In the genomic region with DNA sequence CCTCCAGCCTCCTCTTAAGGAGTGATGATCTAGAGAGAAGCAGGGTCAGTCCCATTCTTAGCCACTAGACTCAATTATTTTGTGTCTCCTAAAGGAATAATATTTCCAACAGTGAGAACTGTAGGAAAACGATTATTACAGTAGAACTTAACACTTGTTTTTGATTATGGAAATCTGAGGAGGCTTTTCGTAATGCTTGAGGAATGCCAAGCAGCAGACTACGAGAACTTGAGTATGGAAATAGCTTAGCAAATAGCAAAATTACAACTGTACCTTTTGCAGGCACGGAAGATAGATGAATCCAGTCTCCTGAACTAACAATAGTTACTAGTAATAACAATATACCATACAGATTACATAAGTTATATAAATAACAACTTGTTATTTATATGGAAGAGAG, we compare ENCODE assay signal across 12 cellular contexts. TPM values are rescaled to one million over a fixed set of nuclear protein-coding genes. Genes with fewer than 3 reads are reported as not detected.
DNase-seq lines count a peak whose midpoint lies in the region; ATAC-seq and TF ChIP-seq lines count a peak whose summit lies in the region.
"Had no signal": no experiment of that assay in that cellular context is flagged by ENCODE, and none has a peak within 500 bp of the region (broad histone marks: within the 10 kb centered on the region; RNA-seq: fewer than 3 reads in every experiment).

No MANE protein-coding gene starts in this region.

- H3K9me3 Mint-ChIP-seq in activated naive CD4-positive, alpha-beta T cell treated with anti-CD3 and anti-CD28 coated beads, Interleukin-2, amount 50 U/mL, for 24 hours, result no peaks in the 10 kb centered on the region
- peaks cover 0 to 11% of the 10 kb centered on the region in 2 donors for H3K9me3 Mint-ChIP-seq in activated naive CD4-positive, alpha-beta T cell treated with anti-CD3 and anti-CD28 coated beads, Interleukin-2, amount 50 U/mL, for 72 hours
- H3K9me3 Mint-ChIP-seq in type B pancreatic cell, result peaks cover 10% of the 10 kb centered on the region
- no peaks in the 10 kb centered on the region for H3K9me3 Mint-ChIP-seq in CD8-positive, alpha-beta T cell
- H3K9me3 Mint-ChIP-seq in activated T-helper 2 cell treated with anti-CD3 and anti-CD28 coated beads, Interferon-gamma antibody, Interleukin-2, Interleukin-4, amounts not matched to agents 10 μg/mL and 5 μg/mL and 100 μg/mL, durations not matched to agents 14 hours and 24 hours and 36 hours, result no peaks in the 10 kb centered on the region

- ATAC-seq in activated naive CD4-positive, alpha-beta T cell treated with anti-CD3 and anti-CD28 coated beads, Interleukin-2, amount 50 U/mL, for 72 hours, result no peak
- ATAC-seq in CD8-positive, alpha-beta T cell, result no peak
- ATAC-seq: left colon had no signal

- peak overlapping the region; percentile 42 for H3K4me3 Mint-ChIP-seq in activated naive CD4-positive, alpha-beta T cell treated with anti-CD3 and anti-CD28 coated beads, Interleukin-2, amount 50 U/mL, for 24 hours
- H3K4me3 Mint-ChIP-seq in type B pancreatic cell, result no peak overlapping the region
- no peak overlapping the region for H3K4me3 Mint-ChIP-seq in CD8-positive, alpha-beta T cell
- H3K4me3 Mint-ChIP-seq in activated T-helper 2 cell treated with anti-CD3 and anti-CD28 coated beads, Interferon-gamma antibody, Interleukin-2, Interleukin-4, amounts not matched to agents 10 μg/mL and 5 μg/mL and 100 μg/mL, durations not matched to agents 14 hours and 24 hours and 36 hours (ENCODE audit: low read depth), result no peak overlapping the region

- CTCF ChIA-PET in CD8-positive, alpha-beta T cell (lab: Charles Lee), result no interaction called here

- TF ChIP-seq CTCF in ascending aorta (IDR thresholded peaks at IDR 0.05), result no peak
- TF ChIP-seq CTCF in type B pancreatic cell (conservative IDR thresholded peaks at IDR 0.05), result no peak
- no peak for TF ChIP-seq CTCF in CD8-positive, alpha-beta T cell (IDR thresholded peaks at IDR 0.05)

- no peaks in the 10 kb centered on the region for H3K27me3 Mint-ChIP-seq in activated naive CD4-positive, alpha-beta T cell treated with anti-CD3 and anti-CD28 coated beads, Interleukin-2, amount 50 U/mL, for 24 hours
- H3K27me3 Mint-ChIP-seq in type B pancreatic cell, result no peaks in the 10 kb centered on the region
- no peaks in the 10 kb centered on the region for H3K27me3 Mint-ChIP-seq in CD8-positive, alpha-beta T cell (ENCODE audit: low read depth)
- no peaks in the 10 kb centered on the region for H3K27me3 Mint-ChIP-seq in activated T-helper 2 cell treated with anti-CD3 and anti-CD28 coated beads, Interferon-gamma antibody, Interleukin-2, Interleukin-4, amounts not matched to agents 10 μg/mL and 5 μg/mL and 100 μg/mL, durations not matched to agents 14 hours and 24 hours and 36 hours (ENCODE audit: low read depth)

- POLR2A ChIA-PET in CD8-positive, alpha-beta T cell (lab: Charles Lee), result interaction anchor here (1.2 kb wide), 1 partner anchor 17 kb away, joined by 3 read pairs; no protein-coding TSS in a partner anchor

- peaks cover 87% of the 10 kb centered on the region for H3K4me1 Mint-ChIP-seq in activated naive CD4-positive, alpha-beta T cell treated with anti-CD3 and anti-CD28 coated beads, Interleukin-2, amount 50 U/mL, for 24 hours
- H3K4me1 Mint-ChIP-seq in type B pancreatic cell (ENCODE audit: unreplicated experiment), result peaks cover 72% of the 10 kb centered on the region
- peaks cover 89% of the 10 kb centered on the region for H3K4me1 Mint-ChIP-seq in CD8-positive, alpha-beta T cell (ENCODE audit: low read depth)
- H3K4me1 Mint-ChIP-seq in activated T-helper 2 cell treated with anti-CD3 and anti-CD28 coated beads, Interferon-gamma antibody, Interleukin-2, Interleukin-4, amounts not matched to agents 10 μg/mL and 5 μg/mL and 100 μg/mL, durations not matched to agents 14 hours and 24 hours and 36 hours (ENCODE audit: low read depth), result peaks cover 70% of the 10 kb centered on the region

- H3K27ac Mint-ChIP-seq in activated naive CD4-positive, alpha-beta T cell treated with anti-CD3 and anti-CD28 coated beads, Interleukin-2, amount 50 U/mL, for 24 hours, result peak overlapping the region; percentile 74
- H3K27ac Mint-ChIP-seq in activated naive CD4-positive, alpha-beta T cell treated with anti-CD3 and anti-CD28 coated beads, Interleukin-2, amount 50 U/mL, for 72 hours, result no peak overlapping the region
- H3K27ac Mint-ChIP-seq in type B pancreatic cell, result peak overlapping the region; percentile 68
- H3K27ac Mint-ChIP-seq in CD8-positive, alpha-beta T cell, result no peak overlapping the region
- no peak overlapping the region for H3K27ac Mint-ChIP-seq in activated T-helper 2 cell treated with anti-CD3 and anti-CD28 coated beads, Interferon-gamma antibody, Interleukin-2, Interleukin-4, amounts not matched to agents 10 μg/mL and 5 μg/mL and 100 μg/mL, durations not matched to agents 14 hours and 24 hours and 36 hours

- H3K36me3 Mint-ChIP-seq in activated naive CD4-positive, alpha-beta T cell treated with anti-CD3 and anti-CD28 coated beads, Interleukin-2, amount 50 U/mL, for 24 hours, result peaks cover 8% of the 10 kb centered on the region
- H3K36me3 Mint-ChIP-seq in activated naive CD4-positive, alpha-beta T cell treated with anti-CD3 and anti-CD28 coated beads, Interleukin-2, amount 50 U/mL, for 72 hours, result peaks cover 0 to 18% of the 10 kb centered on the region in 2 donors
- H3K36me3 Mint-ChIP-seq in type B pancreatic cell, result peaks cover 11% of the 10 kb centered on the region
- H3K36me3 Mint-ChIP-seq in CD8-positive, alpha-beta T cell, result peaks cover 15% of the 10 kb centered on the region
- peaks cover 24% of the 10 kb centered on the region for H3K36me3 Mint-ChIP-seq in activated T-helper 2 cell treated with anti-CD3 and anti-CD28 coated beads, Interferon-gamma antibody, Interleukin-2, Interleukin-4, amounts not matched to agents 10 μg/mL and 5 μg/mL and 100 μg/mL, durations not matched to agents 14 hours and 24 hours and 36 hours (ENCODE audit: low read depth)

- H3K27me3 ChIP-seq in ascending aorta, result no peaks in the 10 kb centered on the region
- no peaks in the 10 kb centered on the region for H3K27me3 ChIP-seq in CD8-positive, alpha-beta T cell (ENCODE audit: insufficient read depth, low read length)
- H3K27me3 ChIP-seq: colonic mucosa had no signal

- peaks cover 19 to 88% of the 10 kb centered on the region in 2 donors for H3K4me1 ChIP-seq in ascending aorta
- peaks cover 90% of the 10 kb centered on the region for H3K4me1 ChIP-seq in CD8-positive, alpha-beta T cell (ENCODE audit: insufficient read depth, low read length)

- no peaks in the 10 kb centered on the region for H3K36me3 ChIP-seq in ascending aorta
- H3K36me3 ChIP-seq in CD8-positive, alpha-beta T cell (ENCODE audit: insufficient read depth, low read length), result no peaks in the 10 kb centered on the region
- H3K36me3 ChIP-seq: colonic mucosa had no signal

- intact Hi-C loops in ascending aorta (cut with DNase I), result loop anchor here (2.0 kb wide), 1 partner anchor 21 kb away; no protein-coding TSS in a partner anchor
- intact Hi-C loops in CD8-positive, alpha-beta T cell (cut with DNase I, micrococcal nuclease), result loop anchor here in 1 of 2 experiments (2.0 to 5.0 kb wide), 2 partner anchors 33 to 45 kb away; no protein-coding TSS in a partner anchor
- intact Hi-C loops in activated T-helper 2 cell treated with anti-CD3 and anti-CD28 coated beads, Interferon-gamma antibody, Interleukin-2, Interleukin-4, amounts not matched to agents 10 μg/mL and 5 μg/mL and 100 μg/mL, durations not matched to agents 14 hours and 24 hours and 36 hours (cut with micrococcal nuclease), result loop anchor here (5.0 kb wide), 1 partner anchor 33 kb away; no protein-coding TSS in a partner anchor

- H3K9me3 ChIP-seq in ascending aorta, result no peaks in the 10 kb centered on the region
- H3K9me3 ChIP-seq in CD8-positive, alpha-beta T cell (ENCODE audit: low read length), result no peaks in the 10 kb centered on the region
- H3K9me3 ChIP-seq: colonic mucosa had no signal

- peak overlapping the region in 1 of 2 donors; percentile 10 for H3K4me3 ChIP-seq in ascending aorta
- H3K4me3 ChIP-seq in CD8-positive, alpha-beta T cell (ENCODE audit: low read depth, low read length), result no peak overlapping the region
- H3K4me3 ChIP-seq: colonic mucosa had no signal

- peak overlapping the region; percentile 63 to 73 for H3K27ac ChIP-seq in ascending aorta
- no peak overlapping the region for H3K27ac ChIP-seq in CD8-positive, alpha-beta T cell (ENCODE audit: low read depth, low read length)
- H3K27ac ChIP-seq: colonic mucosa had no signal

- DNase-seq in activated naive CD4-positive, alpha-beta T cell treated with anti-CD3 and anti-CD28 coated beads, Interleukin-2, amount 50 U/mL, for 72 hours (ENCODE audit: low spot score in 2 of 2), result no peak
- DNase-seq in ascending aorta (ENCODE audit: low spot score in 2 of 2) (no peak), iris pigment epithelial cell (ENCODE audit: low read depth) (peak; percentile 72), type B pancreatic cell (ENCODE audit: extremely low spot score, unreplicated experiment) (no peak), middle frontal gyrus (ENCODE audit: extremely low spot score, low spot score) (no peak)
- no peak for DNase-seq in CD8-positive, alpha-beta T cell
- DNase-seq in activated T-helper 2 cell treated with anti-CD3 and anti-CD28 coated beads, Interferon-gamma antibody, Interleukin-2, Interleukin-4, amounts not matched to agents 10 μg/mL and 5 μg/mL and 100 μg/mL, durations not matched to agents 14 hours and 24 hours and 36 hours (ENCODE audit: low spot score), result no peak
- DNase-seq: colonic mucosa, left colon, NCI-H1105, NCI-H510A treated with DMSO at 0.1 percent for 48 hours had no signal

RNA-seq across cellular contexts. Expression of gene BRD4, which starts 12.2 kb away (rescaled TPM):
- 100 to 1,000 TPM; 108 to 114 TPM for total RNA-seq in activated naive CD4-positive, alpha-beta T cell treated with anti-CD3 and anti-CD28 coated beads, Interleukin-2, amount 50 U/mL, for 72 hours
- total RNA-seq in ascending aorta (55.3 TPM), type B pancreatic cell (ENCODE audit: low replicate concordance) (108 and 123 TPM in 2 replicates)
- total RNA-seq in CD8-positive, alpha-beta T cell, result 100 to 1,000 TPM; 123 to 128 TPM
- total RNA-seq in activated T-helper 2 cell treated with anti-CD3 and anti-CD28 coated beads, Interferon-gamma antibody, Interleukin-2, Interleukin-4, amounts not matched to agents 10 μg/mL and 5 μg/mL and 100 μg/mL, durations not matched to agents 14 hours and 24 hours and 36 hours, result 104 and 108 TPM in 2 replicates

RNA-seq across cellular contexts. Expression of gene AKAP8, which starts 59.5 kb away (rescaled TPM):
- total RNA-seq in activated naive CD4-positive, alpha-beta T cell treated with anti-CD3 and anti-CD28 coated beads, Interleukin-2, amount 50 U/mL, for 72 hours, result 10 to 100 TPM; 41.1 to 51.4 TPM
- total RNA-seq in ascending aorta (17.0 TPM), type B pancreatic cell (ENCODE audit: low replicate concordance) (34.8 and 37.0 TPM in 2 replicates)
- 100 to 1,000 TPM in 1 of 2 experiments, 10 to 100 TPM in 1; 97.4 to 109 TPM for total RNA-seq in CD8-positive, alpha-beta T cell
- total RNA-seq in activated T-helper 2 cell treated with anti-CD3 and anti-CD28 coated beads, Interferon-gamma antibody, Interleukin-2, Interleukin-4, amounts not matched to agents 10 μg/mL and 5 μg/mL and 100 μg/mL, durations not matched to agents 14 hours and 24 hours and 36 hours, result 56.0 and 62.1 TPM in 2 replicates

Comparison
In these comparisons a context has a peak if more than half of its experiments do, and no peak if none do; other contexts are left out.
1. H3K27ac Mint-ChIP-seq: peak in activated naive CD4-positive, alpha-beta T cell treated with anti-CD3 and anti-CD28 coated beads, Interleukin-2, amount 50 U/mL, for 24 hours (single experiment) and type B pancreatic cell (single experiment); none in activated naive CD4-positive, alpha-beta T cell treated with anti-CD3 and anti-CD28 coated beads, Interleukin-2, amount 50 U/mL, for 72 hours (0 of 2), CD8-positive, alpha-beta T cell (single experiment) and activated T-helper 2 cell treated with anti-CD3 and anti-CD28 coated beads, Interferon-gamma antibody, Interleukin-2, Interleukin-4, amounts not matched to agents 10 μg/mL and 5 μg/mL and 100 μg/mL, durations not matched to agents 14 hours and 24 hours and 36 hours (single experiment).